10 cellular contexts compared by ENCODE assay signal in the genomic region with DNA sequence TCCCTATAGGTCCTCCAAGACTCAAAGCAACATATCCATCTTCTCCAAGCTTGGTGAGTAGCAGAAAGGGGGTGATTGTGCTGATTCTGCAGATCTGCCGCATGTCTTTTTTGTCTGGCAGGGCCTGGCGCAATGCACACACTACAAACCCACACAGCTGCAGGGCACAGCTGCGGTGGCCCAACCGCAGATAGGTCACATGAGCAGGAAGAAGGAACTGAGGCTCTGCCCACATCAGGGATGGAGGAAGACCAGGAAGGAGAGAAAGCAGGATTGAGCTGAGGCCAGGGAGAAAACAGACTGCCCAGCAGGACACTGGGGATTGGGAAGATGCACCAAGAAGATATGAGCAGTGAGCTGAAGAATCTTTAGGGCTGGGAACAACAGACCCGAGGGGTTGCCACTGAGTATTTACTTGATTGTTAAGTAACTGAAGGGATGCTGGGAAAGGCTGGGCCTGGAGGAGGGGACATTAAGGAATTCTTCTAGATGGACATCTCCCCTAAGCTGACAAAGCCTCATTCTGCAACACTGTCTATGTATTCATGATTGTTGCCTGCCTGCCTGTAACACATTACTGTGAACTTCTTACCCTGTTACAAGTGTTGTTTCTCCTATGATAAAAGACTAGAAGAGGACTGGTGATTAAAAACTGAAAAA.
DNase-seq lines count a peak whose midpoint lies in the region; ATAC-seq and TF ChIP-seq lines count a peak whose summit lies in the region.
"Had no signal": no experiment of that assay in that cellular context is flagged by ENCODE, and none has a peak within 500 bp of the region (broad histone marks: within the 10 kb centered on the region; RNA-seq: fewer than 3 reads in every experiment).

No MANE protein-coding gene starts in this region.

- H3K36me3 ChIP-seq in heart left ventricle (no peaks in the 10 kb centered on the region), smooth muscle cell (ENCODE audit: low read depth) (no peaks in the 10 kb centered on the region)

- H3F3A ChIP-seq in smooth muscle cell (ENCODE audit: low read depth), result no peaks in the 10 kb centered on the region

- H3K4me2 ChIP-seq in smooth muscle cell, result peak overlapping the region; percentile 50

- WGBS in heart left ventricle, 4 donors, result 62 to 71% (median 66%) methylated on average over 5 of the region's 5 CpGs
- 71% methylated on average over 5 of the region's 5 CpGs for WGBS in smooth muscle cell (ENCODE audit: low lambda C conversion rate)

- intact Hi-C loops in heart left ventricle (cut with DNase I), result no loop called here
- intact Hi-C loops in CD4-positive, alpha-beta T cell (cut with DNase I, micrococcal nuclease), result no loop called here

- peaks cover 0 to 10% (median 4%) of the 10 kb centered on the region in 12 donors for H3K4me1 ChIP-seq in heart left ventricle
- H3K4me1 ChIP-seq in smooth muscle cell (ENCODE audit: low read depth), result peaks cover 22% of the 10 kb centered on the region

- TF ChIP-seq POLR2A in heart left ventricle (IDR thresholded peaks at IDR 0.05), result no peak

- H3K27ac ChIP-seq in heart left ventricle (peak overlapping the region in 1 of 12 donors; percentile 22), smooth muscle cell (ENCODE audit: low read depth) (peak overlapping the region; percentile 45)
- no peak overlapping the region for H3K27ac ChIP-seq in CD4-positive, alpha-beta T cell (ENCODE audit: low read depth, low read length)

- ATAC-seq in HG02642 (IDR thresholded peaks at IDR 0.05; ENCODE audit: poor library complexity, unreplicated experiment) (peak; percentile 64), heart left ventricle (peak; percentile 69 to 84 (median 76)), HG03439 (IDR thresholded peaks at IDR 0.05; ENCODE audit: unreplicated experiment) (no peak)
- ATAC-seq in CD4-positive, alpha-beta T cell (ENCODE audit: poor library complexity), result no peak
- no peak for ATAC-seq in naive thymus-derived CD8-positive, alpha-beta T cell

- CTCF ChIA-PET in CD4-positive, alpha-beta T cell (lab: Charles Lee), result no interaction called here

- H2AFZ ChIP-seq in smooth muscle cell (ENCODE audit: low read depth), result peak overlapping the region; percentile 42

- TF ChIP-seq CTCF in heart left ventricle (IDR thresholded peaks at IDR 0.05), result no peak
- TF ChIP-seq CTCF in smooth muscle cell (IDR thresholded peaks at IDR 0.05; ENCODE audit: borderline replicate concordance, insufficient read depth, poor library complexity, severe bottlenecking), result no peak
- TF ChIP-seq CTCF in CD4-positive, alpha-beta T cell (IDR thresholded peaks at IDR 0.05), result no peak

- no peaks in the 10 kb centered on the region for H3K79me2 ChIP-seq in smooth muscle cell (ENCODE audit: low read depth)

- POLR2A ChIA-PET in CD4-positive, alpha-beta T cell (lab: Charles Lee), result no interaction called here
- POLR2A ChIA-PET in naive thymus-derived CD8-positive, alpha-beta T cell (lab: Charles Lee), result no interaction called here

- H3K9me3 Mint-ChIP-seq in CD4-positive, alpha-beta T cell, result no peaks in the 10 kb centered on the region
- no peaks in the 10 kb centered on the region for H3K9me3 Mint-ChIP-seq in naive thymus-derived CD8-positive, alpha-beta T cell
- H3K9me3 Mint-ChIP-seq: memory B cell had no signal

- H3K9me3 ChIP-seq in heart left ventricle, result no peaks in the 10 kb centered on the region
- no peaks in the 10 kb centered on the region for H3K9me3 ChIP-seq in smooth muscle cell (replicated peaks; ENCODE audit: low read depth)
- H3K9me3 ChIP-seq in CD4-positive, alpha-beta T cell (ENCODE audit: control insufficient read depth, low read length), result no peaks in the 10 kb centered on the region

- H3K9ac ChIP-seq in smooth muscle cell (ENCODE audit: low read depth), result no peak overlapping the region

- peaks cover 6% of the 10 kb centered on the region for H3K27me3 Mint-ChIP-seq in CD4-positive, alpha-beta T cell
- peaks cover 0 to 2% (median 0%) of the 10 kb centered on the region in 5 donors for H3K27me3 Mint-ChIP-seq in naive thymus-derived CD8-positive, alpha-beta T cell

- peak; percentile 57 for DNase-seq in SIG-M5 (lab: John Stamatoyannopoulos, UW)
- DNase-seq in heart left ventricle, result peak; percentile 43 to 80 (median 57)
- no peak for DNase-seq in smooth muscle cell (lab: John Stamatoyannopoulos, UW; ENCODE audit: unreplicated experiment)
- no peak for DNase-seq in CD4-positive, alpha-beta T cell
- no peak for DNase-seq in naive thymus-derived CD8-positive, alpha-beta T cell
- no peak for DNase-seq in NCI-H1417 (lab: John Stamatoyannopoulos, UW)
- DNase-seq: activated T-cell treated with anti-CD3 and anti-CD28 coated beads for 4 hours had no signal

- H4K20me1 ChIP-seq in smooth muscle cell (ENCODE audit: low read depth), result no peaks in the 10 kb centered on the region

- H3K27ac Mint-ChIP-seq in CD4-positive, alpha-beta T cell, result no peak overlapping the region
- H3K27ac Mint-ChIP-seq in naive thymus-derived CD8-positive, alpha-beta T cell, result peak overlapping the region in 2 of 10 donors; percentile 26 to 78
- H3K27ac Mint-ChIP-seq: memory B cell had no signal

- H3K27me3 ChIP-seq in heart left ventricle (no peaks in the 10 kb centered on the region), smooth muscle cell (ENCODE audit: low read depth) (no peaks in the 10 kb centered on the region)
- no peaks in the 10 kb centered on the region for H3K27me3 ChIP-seq in CD4-positive, alpha-beta T cell (ENCODE audit: control insufficient read depth, insufficient read depth, low read length)

- no peaks in the 10 kb centered on the region for H3K36me3 Mint-ChIP-seq in CD4-positive, alpha-beta T cell (ENCODE audit: low read depth)
- no peaks in the 10 kb centered on the region for H3K36me3 Mint-ChIP-seq in naive thymus-derived CD8-positive, alpha-beta T cell
- H3K36me3 Mint-ChIP-seq: memory B cell had no signal

- H3K4me3 ChIP-seq in heart left ventricle, result no peak overlapping the region
- no peak overlapping the region for H3K4me3 ChIP-seq in smooth muscle cell

- no peaks in the 10 kb centered on the region for H3K4me1 Mint-ChIP-seq in CD4-positive, alpha-beta T cell (ENCODE audit: low read depth)
- H3K4me1 Mint-ChIP-seq in naive thymus-derived CD8-positive, alpha-beta T cell, result peaks cover 2 to 19% (median 5%) of the 10 kb centered on the region in 4 donors

- H3K4me3 Mint-ChIP-seq in CD4-positive, alpha-beta T cell, result no peak overlapping the region
- peak overlapping the region in 1 of 10 donors; percentile 37 for H3K4me3 Mint-ChIP-seq in naive thymus-derived CD8-positive, alpha-beta T cell
- H3K4me3 Mint-ChIP-seq: memory B cell had no signal

Comparison
In these comparisons a context has a peak if more than half of its experiments do, and no peak if none do; other contexts are left out.
1. ATAC-seq: peak in HG02642 (single experiment) and heart left ventricle (4 of 4); none in CD4-positive, alpha-beta T cell (single experiment), naive thymus-derived CD8-positive, alpha-beta T cell (0 of 2) and HG03439 (single experiment).
2. DNase-seq: peak in SIG-M5 (single experiment) and heart left ventricle (5 of 5); none in smooth muscle cell (single experiment), CD4-positive, alpha-beta T cell (0 of 10), naive thymus-derived CD8-positive, alpha-beta T cell (0 of 10) and NCI-H1417 (0 of 3).